Comparison of ENCODE assay signal across 8 cellular contexts in genomic region chr1:100458925-100459814, GRCh38.
DNase-seq lines count a peak whose midpoint lies in the region; ATAC-seq and TF ChIP-seq lines count a peak whose summit lies in the region.

No MANE protein-coding gene starts in this region.

- ATAC-seq in GM19467 (IDR thresholded peaks at IDR 0.05; ENCODE audit: unreplicated experiment) (peak; percentile 91), HG03575 (IDR thresholded peaks at IDR 0.05; ENCODE audit: extremely low read depth, insufficient number of reproducible peaks, low FRiP score, unreplicated experiment) (peak; percentile 81), naive B cell (ENCODE audit: low read depth in 2 of 2) (peak; percentile 66 to 72)
- ATAC-seq in stimulated activated naive B cell treated with anti-CD40 and anti-IgM and Interleukin-4, amounts not matched to agents 10 μg/mL and 1 μg/mL and 100 μg/mL, for 72 hours (replicated peaks) = peak; percentile 80 to 83

- POLR2A ChIA-PET in Caco-2 (lab: Charles Lee) = interaction anchor here (1.0 kb wide), 1 partner anchor 193 kb away, joined by 3 read pairs; the partner anchor contains the start of gene RTCA

- H3K27me3 Mint-ChIP-seq in Caco-2 (ENCODE audit: insufficient read depth, unreplicated experiment) = no peaks in the 10 kb centered on the region
- H3K27me3 Mint-ChIP-seq in naive B cell = no peaks in the 10 kb centered on the region
- no peaks in the 10 kb centered on the region for H3K27me3 Mint-ChIP-seq in stimulated activated naive B cell treated with anti-CD40 and anti-IgM and Interleukin-4, amounts not matched to agents 10 μg/mL and 1 μg/mL and 100 μg/mL, for 72 hours

- H3K4me3 ChIP-seq in Caco-2 (ENCODE audit: low read depth, low read length) = no peak overlapping the region

- BruUV-seq in Caco-2 (replicated peaks; lab: Mats Ljungman, UMichigan) = no TSS peak

- no peaks in the 10 kb centered on the region for H3K27me3 ChIP-seq in Caco-2 (replicated peaks; ENCODE audit: control insufficient read depth, insufficient read depth, low read length)

- H3K4me1 Mint-ChIP-seq in Caco-2 (ENCODE audit: low read depth, unreplicated experiment) (no peaks in the 10 kb centered on the region), naive B cell (peaks cover 11 to 20% (median 17%) of the 10 kb centered on the region in 3 donors)
- H3K4me1 Mint-ChIP-seq in stimulated activated naive B cell treated with anti-CD40 and anti-IgM and Interleukin-4, amounts not matched to agents 10 μg/mL and 1 μg/mL and 100 μg/mL, for 72 hours = peaks cover 15 to 24% of the 10 kb centered on the region in 2 donors

- peaks cover 5% of the 10 kb centered on the region for H3K36me3 Mint-ChIP-seq in Caco-2 (ENCODE audit: insufficient read depth, unreplicated experiment)
- no peaks in the 10 kb centered on the region for H3K36me3 Mint-ChIP-seq in naive B cell
- H3K36me3 Mint-ChIP-seq in stimulated activated naive B cell treated with anti-CD40 and anti-IgM and Interleukin-4, amounts not matched to agents 10 μg/mL and 1 μg/mL and 100 μg/mL, for 72 hours = peaks cover 5% of the 10 kb centered on the region in 2 donors

- H3K9me3 Mint-ChIP-seq in Caco-2 (ENCODE audit: unreplicated experiment) (no peaks in the 10 kb centered on the region), naive B cell (no peaks in the 10 kb centered on the region)
- H3K9me3 Mint-ChIP-seq in stimulated activated naive B cell treated with anti-CD40 and anti-IgM and Interleukin-4, amounts not matched to agents 10 μg/mL and 1 μg/mL and 100 μg/mL, for 72 hours = no peaks in the 10 kb centered on the region

- no peaks in the 10 kb centered on the region for H3K9me3 ChIP-seq in Caco-2

- CTCF ChIA-PET in Caco-2 (lab: Charles Lee) = interaction anchor here (0.6 to 1.0 kb wide), 7 partner anchors 26 to 410 kb away, joined by 3 to 6 read pairs (median 4); partner anchors contain the start of genes CDC14A, SASS6 and TRMT13

- TF ChIP-seq CTCF in Caco-2 (IDR thresholded peaks at IDR 0.05; ENCODE audit: insufficient read depth in 1 of 2, low read depth in 1 of 2, low read length in 1 of 2, severe bottlenecking in 1 of 2, unreplicated experiment in 1 of 2) = peak; percentile 53 to 72

- no peaks in the 10 kb centered on the region for H3K4me1 ChIP-seq in Caco-2

- H3K36me3 ChIP-seq in Caco-2 (ENCODE audit: control insufficient read depth, insufficient read depth, low read length) = no peaks in the 10 kb centered on the region

- H3K4me3 Mint-ChIP-seq in Caco-2 (ENCODE audit: unreplicated experiment) (no peak overlapping the region), naive B cell (no peak overlapping the region)
- H3K4me3 Mint-ChIP-seq in stimulated activated naive B cell treated with anti-CD40 and anti-IgM and Interleukin-4, amounts not matched to agents 10 μg/mL and 1 μg/mL and 100 μg/mL, for 72 hours = no peak overlapping the region

- H3K27ac Mint-ChIP-seq in Caco-2 (ENCODE audit: unreplicated experiment) (peak overlapping the region; percentile 58), naive B cell (peak overlapping the region in 4 of 6 donors; percentile 34 to 95 (median 60))
- H3K27ac Mint-ChIP-seq in stimulated activated naive B cell treated with anti-CD40 and anti-IgM and Interleukin-4, amounts not matched to agents 10 μg/mL and 1 μg/mL and 100 μg/mL, for 72 hours = no peak overlapping the region

- intact Hi-C loops in Caco-2 (cut with micrococcal nuclease; ENCODE audit: unreplicated experiment) = loop anchor here (1.0 to 10.0 kb wide), 5 partner anchors 107 to 651 kb away; partner anchors contain the start of genes CDC14A, SASS6 and TRMT13

- DNase-seq in Caco-2 = peak; percentile 44 to 59
- DNase-seq in NCI-H82 (lab: John Stamatoyannopoulos, UW) = peak; percentile 85
- DNase-seq in activated CD8-positive, alpha-beta memory T cell treated with anti-CD3 and anti-CD28 coated beads for 4 hours (ENCODE audit: low read depth in 2 of 2) = peak; percentile 23 to 39
- DNase-seq in epidermal melanocyte (ENCODE audit: insufficient read length, low spot score) = peak; percentile 22
- peak; percentile 39 for DNase-seq in naive B cell
- peak; percentile 31 for DNase-seq in stimulated activated naive B cell treated with anti-CD40 and anti-IgM and Interleukin-4, amounts not matched to agents 10 μg/mL and 1 μg/mL and 100 μg/mL, for 72 hours

Comparison
In these comparisons a context has a peak if more than half of its experiments do, and no peak if none do; other contexts are left out.
1. DNase-seq: peak in every context shown above with its lines; median percentile 85 in NCI-H82; 52 in Caco-2; 39 in naive B cell; 31 in activated CD8-positive, alpha-beta memory T cell treated with anti-CD3 and anti-CD28 coated beads for 4 hours; 31 in stimulated activated naive B cell treated with anti-CD40 and anti-IgM and Interleukin-4, amounts not matched to agents 10 μg/mL and 1 μg/mL and 100 μg/mL, for 72 hours; 22 in epidermal melanocyte.